In genomic region chr11:10770626-10771254, GRCh38 we compare ENCODE assay signal across 8 cellular contexts. TPM values are rescaled to one million over a fixed set of nuclear protein-coding genes. Genes with fewer than 3 reads are reported as not detected.
A peak's percentile ranks its signal among the peaks of the same experiment; 100 is the strongest.
DNase-seq lines count a peak whose midpoint lies in the region; ATAC-seq, FAIRE-seq and TF ChIP-seq lines count a peak whose summit lies in the region.

No MANE protein-coding gene starts in this region.

- H3K9me3 ChIP-seq in A673 (ENCODE audit: low read depth, low read length, poor library complexity, severe bottlenecking) = no peaks in the 10 kb centered on the region
- H3K9me3 ChIP-seq in adrenal gland (replicated peaks in 1 of 3) = no peaks in the 10 kb centered on the region
- H3K9me3 ChIP-seq in thoracic aorta = no peaks in the 10 kb centered on the region

- peak; percentile 63 for FAIRE-seq in G401.6 (lab: Jason Lieb, UNC)

- TF ChIP-seq POLR2A in adrenal gland (IDR thresholded peaks at IDR 0.05) = no peak

- H3K27me3 ChIP-seq in A673 (replicated peaks; ENCODE audit: insufficient read depth, low read depth, low read length, poor library complexity) = no peaks in the 10 kb centered on the region
- H3K27me3 ChIP-seq in adrenal gland = no peaks in the 10 kb centered on the region
- H3K27me3 ChIP-seq in thoracic aorta (replicated peaks; ENCODE audit: insufficient read depth) = no peaks in the 10 kb centered on the region

- no peak for ATAC-seq in thoracic aorta (ENCODE audit: insufficient number of reproducible peaks, low FRiP score, low read depth)

- POLR2A ChIA-PET in A673 (lab: Charles Lee; ENCODE audit: low non-redundant PET) = no interaction called here

- no peak overlapping the region for H3K27ac ChIP-seq in A673 (ENCODE audit: low read depth, low read length, poor library complexity, severe bottlenecking)
- H3K27ac ChIP-seq in adrenal gland = no peak overlapping the region
- H3K27ac ChIP-seq in thoracic aorta = no peak overlapping the region

- H3K4me3 ChIP-seq in A673 (ENCODE audit: low read depth, low read length, poor library complexity, severe bottlenecking) (no peak overlapping the region), adrenal gland (no peak overlapping the region), thoracic aorta (no peak overlapping the region)

- H3K36me3 ChIP-seq in A673 (ENCODE audit: insufficient read depth, low read length, poor library complexity, severe bottlenecking) (peaks cover 76% of the 10 kb centered on the region), adrenal gland (replicated peaks in 1 of 2) (peaks cover 0 to 69% of the 10 kb centered on the region in 2 donors), thoracic aorta (peaks cover 48% of the 10 kb centered on the region)

- H3K4me1 ChIP-seq in A673 (ENCODE audit: insufficient read depth, low read length, poor library complexity, severe bottlenecking) (no peaks in the 10 kb centered on the region), adrenal gland (replicated peaks in 1 of 2) (no peaks in the 10 kb centered on the region), thoracic aorta (ENCODE audit: control insufficient read depth in 1 of 2, low read depth in 2 of 2) (no peaks in the 10 kb centered on the region)

- no TSS peak for BruUV-seq in A673 (replicated peaks; lab: Mats Ljungman, UMichigan)

- intact Hi-C loops in A673 (cut with micrococcal nuclease; ENCODE audit: unreplicated experiment) = no loop called here
- intact Hi-C loops in adrenal gland (cut with DNase I) = no loop called here

- CTCF ChIA-PET in A673 (lab: Charles Lee) = interaction anchor here (0.9 to 1.0 kb wide), 2 partner anchors 23 to 1017 kb away, joined by 5 to 14 read pairs; no protein-coding TSS in a partner anchor

- DNase-seq in A673 (ENCODE audit: low spot score) (peak; percentile 45), NCI-H1694 treated with DMSO at 0.1 percent for 48 hours (lab: John Stamatoyannopoulos, UW) (peak; percentile 3), adrenal gland (peak; percentile 45 to 87 (median 64)), iPS-NIHi7 (ENCODE audit: extremely low spot score) (peak; percentile 73), thoracic aorta (ENCODE audit: low spot score) (no peak), GM19238 (ENCODE audit: insufficient read length, low spot score) (no peak), NCI-H1048 (lab: John Stamatoyannopoulos, UW) (no peak)

- TF ChIP-seq CTCF in A673 (conservative IDR thresholded peaks at IDR 0.05; ENCODE audit: low read depth, low read length) (peak; percentile 72), adrenal gland (IDR thresholded peaks at IDR 0.05) (peak; percentile 50 to 71 (median 52)), thoracic aorta (IDR thresholded peaks at IDR 0.05) (peak; percentile 44)

- WGBS in adrenal gland, 4 donors = 19 to 34% (median 32%) methylated on average over 2 of the region's 2 CpGs

RNA-seq across cellular contexts. Expression of gene CTR9, which starts 19.7 kb away (rescaled TPM):
- total RNA-seq in A673 (2021) (45.9 and 49.3 TPM in 2 replicates), adrenal gland (10 to 100 TPM; 25.3 to 49.5 (median 32.4) TPM), thoracic aorta (10 to 100 TPM; 15.0 to 20.1 TPM)
- polyA plus RNA-seq in adrenal gland = 10 to 100 TPM; 13.8 to 58.4 (median 21.6) TPM

RNA-seq across cellular contexts. Expression of gene EIF4G2, which starts 38.0 kb away (rescaled TPM):
- 1,137 and 1,198 TPM in 2 replicates for total RNA-seq in A673 (2021)
- total RNA-seq in adrenal gland = 1,000 to 10,000 TPM in 1 of 8 donors, 100 to 1,000 TPM in 7; 392 to 1,049 (median 667) TPM
- polyA plus RNA-seq in adrenal gland = 1,000 to 10,000 TPM in 1 of 3 donors, 100 to 1,000 TPM in 2; 114 to 1,085 (median 156) TPM
- 100 to 1,000 TPM; 361 to 564 TPM for total RNA-seq in thoracic aorta

Comparison
In these comparisons a context has a peak if more than half of its experiments do, and no peak if none do; other contexts are left out.
1. DNase-seq: peak in A673 (single experiment), NCI-H1694 treated with DMSO at 0.1 percent for 48 hours (single experiment), adrenal gland (7 of 7) and iPS-NIHi7 (single experiment); none in thoracic aorta (single experiment), GM19238 (single experiment) and NCI-H1048 (single experiment).
2. Peak in every context shown above with its lines, with median percentiles within 50 percentile points of each other: CTCF ChIP-seq.